16 cellular contexts compared by ENCODE assay signal in the genomic region with DNA sequence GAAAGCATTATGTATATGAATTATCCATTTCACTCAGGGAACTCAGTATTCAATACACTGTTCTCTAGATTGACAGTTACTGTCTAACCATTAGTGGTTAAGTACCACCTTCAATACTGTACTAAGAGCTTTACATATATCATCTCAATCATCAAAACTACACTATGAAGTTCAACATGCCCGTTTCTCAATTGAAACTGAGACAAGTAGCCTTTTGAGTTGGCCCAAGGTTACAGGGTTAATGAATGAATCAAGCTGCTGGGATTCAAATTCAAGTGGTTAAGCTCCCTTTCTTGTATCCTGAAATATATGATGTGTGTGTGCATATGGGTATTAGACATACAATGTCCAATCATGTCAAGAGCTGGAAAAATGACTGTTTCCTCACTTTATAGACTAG. TPM values are rescaled to one million over a fixed set of nuclear protein-coding genes. Genes with fewer than 3 reads are reported as not detected.
DNase-seq lines count a peak whose midpoint lies in the region; ATAC-seq and TF ChIP-seq lines count a peak whose summit lies in the region.
"Had no signal": no experiment of that assay in that cellular context is flagged by ENCODE, and none has a peak within 500 bp of the region (broad histone marks: within the 10 kb centered on the region; RNA-seq: fewer than 3 reads in every experiment).

No MANE protein-coding gene starts in this region.

- no peaks in the 10 kb centered on the region for H3K9me3 Mint-ChIP-seq in immature natural killer cell

- intact Hi-C loops in mucosa of descending colon (cut with DNase I, micrococcal nuclease) = no loop called here

- peak overlapping the region in 5 of 6 donors; percentile 17 to 72 (median 55) for H3K27ac Mint-ChIP-seq in immature natural killer cell

- H3K4me3 Mint-ChIP-seq in immature natural killer cell = peak overlapping the region in 1 of 5 donors; percentile 59

- TF ChIP-seq CTCF in mucosa of descending colon (IDR thresholded peaks at IDR 0.05) = no peak

- peak; percentile 80 for ATAC-seq in GM18520 (IDR thresholded peaks at IDR 0.05; ENCODE audit: unreplicated experiment)
- ATAC-seq in GM19468 (IDR thresholded peaks at IDR 0.05; ENCODE audit: extremely low read depth, unreplicated experiment) = peak; percentile 81
- peak; percentile 62 for ATAC-seq in HG03139 (IDR thresholded peaks at IDR 0.05; ENCODE audit: unreplicated experiment)
- ATAC-seq in mucosa of descending colon = no peak
- ATAC-seq in left lobe of liver = no peak
- ATAC-seq: SK-N-SH treated with all-trans-retinoic acid at 6 μM for 48 hours had no signal

- H3K4me1 ChIP-seq in mucosa of descending colon (ENCODE audit: low read depth) = peaks cover 12% of the 10 kb centered on the region

- peaks cover 54 to 78% of the 10 kb centered on the region in 2 donors for H3K4me1 Mint-ChIP-seq in immature natural killer cell

- H3K36me3 ChIP-seq in mucosa of descending colon (ENCODE audit: low read depth) = no peaks in the 10 kb centered on the region

- peaks cover under 1 to 4% (median 3%) of the 10 kb centered on the region in 3 donors for H3K27me3 Mint-ChIP-seq in immature natural killer cell (ENCODE audit: low read depth in 3 of 3)

- DNase-seq in immature natural killer cell (no peak), mucosa of descending colon (no peak), left lobe of liver (ENCODE audit: low spot score) (no peak), NCI-H2029 treated with DMSO at 0.1 percent for 48 hours (lab: John Stamatoyannopoulos, UW) (no peak)
- no peak for DNase-seq in activated CD4-positive, alpha-beta T cell treated with anti-CD3 and anti-CD28 coated beads for 48 hours
- DNase-seq: activated CD4-positive, alpha-beta T cell treated with anti-CD3 and anti-CD28 coated beads for 1 hour; COR-L47; foreskin melanocyte; GM23248; NCI-H1048; stimulated activated CD8-positive, alpha-beta memory T cell treated with anti-CD3 and anti-CD28 coated beads, Interleukin-4, amount 100 ng/mL, for 48 hours had no signal

- H3K9me3 ChIP-seq in mucosa of descending colon = no peaks in the 10 kb centered on the region
- H3K9me3 ChIP-seq: neutrophil had no signal

- H3K4me3 ChIP-seq in mucosa of descending colon = no peak overlapping the region
- H3K4me3 ChIP-seq: GM23248 had no signal

- peaks cover 0 to 22% (median 11%) of the 10 kb centered on the region in 3 donors for H3K36me3 Mint-ChIP-seq in immature natural killer cell

RNA-seq across cellular contexts. Expression of gene TASOR, which starts 5.8 kb away (rescaled TPM):
- 10 to 100 TPM; 17.0 to 37.3 (median 20.6) TPM for polyA plus RNA-seq in immature natural killer cell
- total RNA-seq in mucosa of descending colon = 10 to 100 TPM; 33.6 to 62.0 (median 43.0) TPM
- total RNA-seq in left lobe of liver = 16.3 TPM

Comparison
In these comparisons a context has a peak if more than half of its experiments do, and no peak if none do; other contexts are left out.
1. ATAC-seq: peak in GM18520 (single experiment), GM19468 (single experiment) and HG03139 (single experiment); none in mucosa of descending colon (single experiment) and left lobe of liver (single experiment).